In the genomic region with DNA sequence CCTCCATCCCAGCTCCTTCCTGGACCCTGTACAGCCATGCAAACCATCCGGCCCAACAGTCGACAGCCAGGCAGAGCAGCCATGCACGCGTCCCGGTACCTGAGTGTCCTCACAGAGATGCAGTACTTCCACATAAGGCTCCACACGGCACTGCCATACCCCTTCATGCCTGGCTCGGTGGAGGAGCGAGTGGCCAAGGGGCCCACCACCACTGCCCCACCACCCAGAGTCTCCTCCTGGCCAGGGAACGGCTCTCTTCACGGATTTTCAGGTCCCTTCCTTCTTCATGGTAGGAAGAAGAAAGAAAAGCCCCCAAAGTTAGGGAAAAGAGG, we compare ENCODE assay signal across 8 cellular contexts. TPM values are rescaled to one million over a fixed set of nuclear protein-coding genes. Genes with fewer than 3 reads are reported as not detected.
DNase-seq lines count a peak whose midpoint lies in the region; ATAC-seq and TF ChIP-seq lines count a peak whose summit lies in the region.

No MANE protein-coding gene starts in this region.

- H3K4me1 Mint-ChIP-seq in natural killer cell treated with Interleukin-12 subunit alpha and Interleukin-12 subunit beta and Interleukin-15 and Interleukin-18, amount 100 ng/mL, for 72 hours (ENCODE audit: low read depth in 2 of 2) = peaks cover 22 to 40% of the 10 kb centered on the region in 2 donors
- H3K4me1 Mint-ChIP-seq in natural killer cell = peaks cover 14 to 51% of the 10 kb centered on the region in 2 donors
- H3K4me1 Mint-ChIP-seq in central memory CD8-positive, alpha-beta T cell = peaks cover 7% of the 10 kb centered on the region
- H3K4me1 Mint-ChIP-seq in nephron = peaks cover 67% of the 10 kb centered on the region

- no peaks in the 10 kb centered on the region for H3K36me3 ChIP-seq in vagina

- H3K9me3 ChIP-seq in vagina = no peaks in the 10 kb centered on the region

- no peaks in the 10 kb centered on the region for H3K27me3 ChIP-seq in vagina

- no peaks in the 10 kb centered on the region for H3K27me3 Mint-ChIP-seq in natural killer cell treated with Interleukin-12 subunit alpha and Interleukin-12 subunit beta and Interleukin-15 and Interleukin-18, amount 100 ng/mL, for 72 hours
- no peaks in the 10 kb centered on the region for H3K27me3 Mint-ChIP-seq in natural killer cell (ENCODE audit: low read depth in 2 of 2)
- no peaks in the 10 kb centered on the region for H3K27me3 Mint-ChIP-seq in central memory CD8-positive, alpha-beta T cell
- H3K27me3 Mint-ChIP-seq in nephron (ENCODE audit: low read depth) = peaks cover 10% of the 10 kb centered on the region

- ATAC-seq in natural killer cell treated with Interleukin-12 subunit alpha and Interleukin-12 subunit beta and Interleukin-15 and Interleukin-18, amount 100 ng/mL, for 72 hours = no peak
- no peak for ATAC-seq in natural killer cell
- ATAC-seq in central memory CD8-positive, alpha-beta T cell (replicated peaks; ENCODE audit: extremely low read depth, poor library complexity, severe bottlenecking) = no peak
- ATAC-seq in GM18870 (IDR thresholded peaks at IDR 0.05; ENCODE audit: unreplicated experiment) = no peak

- H3K27ac ChIP-seq in vagina = peak overlapping the region; percentile 78

- DNase-seq in natural killer cell treated with Interleukin-12 subunit alpha and Interleukin-12 subunit beta and Interleukin-15 and Interleukin-18, amount 100 ng/mL, for 72 hours (ENCODE audit: low spot score) = peak; percentile 25
- no peak for DNase-seq in natural killer cell
- no peak for DNase-seq in central memory CD8-positive, alpha-beta T cell (ENCODE audit: low spot score in 2 of 2)
- no peak for DNase-seq in vagina (ENCODE audit: extremely low spot score in 2 of 2)
- no peak for DNase-seq in A172 (ENCODE audit: low spot score)
- no peak for DNase-seq in activated CD4-positive, alpha-beta T cell treated with anti-CD3 and anti-CD28 coated beads for 4 hours

- H3K36me3 Mint-ChIP-seq in natural killer cell treated with Interleukin-12 subunit alpha and Interleukin-12 subunit beta and Interleukin-15 and Interleukin-18, amount 100 ng/mL, for 72 hours = no peaks in the 10 kb centered on the region
- H3K36me3 Mint-ChIP-seq in natural killer cell (no peaks in the 10 kb centered on the region), nephron (ENCODE audit: low read depth) (no peaks in the 10 kb centered on the region)
- peaks cover 2% of the 10 kb centered on the region for H3K36me3 Mint-ChIP-seq in central memory CD8-positive, alpha-beta T cell (ENCODE audit: insufficient read depth)

- no peak for TF ChIP-seq CTCF in natural killer cell (IDR thresholded peaks at IDR 0.05)
- TF ChIP-seq CTCF in nephron (IDR thresholded peaks at IDR 0.05; ENCODE audit: unreplicated experiment in 3 of 3) = no peak
- TF ChIP-seq CTCF in vagina (IDR thresholded peaks at IDR 0.05) = no peak

- peaks cover 53% of the 10 kb centered on the region for H3K4me1 ChIP-seq in vagina

- peak overlapping the region in 1 of 2 donors; percentile 86 for H3K27ac Mint-ChIP-seq in natural killer cell treated with Interleukin-12 subunit alpha and Interleukin-12 subunit beta and Interleukin-15 and Interleukin-18, amount 100 ng/mL, for 72 hours
- H3K27ac Mint-ChIP-seq in natural killer cell = no peak overlapping the region
- no peak overlapping the region for H3K27ac Mint-ChIP-seq in central memory CD8-positive, alpha-beta T cell (ENCODE audit: low read depth)
- peak overlapping the region; percentile 20 to 65 (median 45) for H3K27ac Mint-ChIP-seq in nephron

- no peak overlapping the region for H3K4me3 Mint-ChIP-seq in natural killer cell treated with Interleukin-12 subunit alpha and Interleukin-12 subunit beta and Interleukin-15 and Interleukin-18, amount 100 ng/mL, for 72 hours
- H3K4me3 Mint-ChIP-seq in natural killer cell = no peak overlapping the region
- peak overlapping the region; percentile 45 for H3K4me3 Mint-ChIP-seq in central memory CD8-positive, alpha-beta T cell
- H3K4me3 Mint-ChIP-seq in nephron = peak overlapping the region; percentile 53 to 62 (median 62)

- H3K9me3 Mint-ChIP-seq in natural killer cell treated with Interleukin-12 subunit alpha and Interleukin-12 subunit beta and Interleukin-15 and Interleukin-18, amount 100 ng/mL, for 72 hours = peaks cover 6% of the 10 kb centered on the region
- H3K9me3 Mint-ChIP-seq in natural killer cell (no peaks in the 10 kb centered on the region), nephron (no peaks in the 10 kb centered on the region)
- H3K9me3 Mint-ChIP-seq in central memory CD8-positive, alpha-beta T cell = no peaks in the 10 kb centered on the region

- H3K4me3 ChIP-seq in vagina = peak overlapping the region; percentile 8 to 28

- intact Hi-C loops in natural killer cell (cut with micrococcal nuclease) = no loop called here
- intact Hi-C loops in vagina (cut with DNase I) = no loop called here

- no peak for TF ChIP-seq POLR2A in vagina (IDR thresholded peaks at IDR 0.05)

RNA-seq across cellular contexts. Expression of a gene that starts 51.3 kb away (rescaled TPM):
- 10 to 100 TPM; 93.7 to 95.8 TPM for total RNA-seq in natural killer cell treated with Interleukin-12 subunit alpha and Interleukin-12 subunit beta and Interleukin-15 and Interleukin-18, amount 100 ng/mL, for 72 hours
- total RNA-seq in natural killer cell (100 to 1,000 TPM; 124 to 189 (median 138) TPM), vagina (34.9 TPM)
- 22.5 and 25.8 TPM in 2 replicates for total RNA-seq in A172 (2014; rRNA removed; shearing (Covaris generic))

Comparison
In these comparisons a context has a peak if more than half of its experiments do, and no peak if none do; other contexts are left out.
1. H3K27ac Mint-ChIP-seq: peak in nephron (3 of 3); none in natural killer cell (0 of 2) and central memory CD8-positive, alpha-beta T cell (single experiment).
2. H3K4me3 Mint-ChIP-seq: peak in central memory CD8-positive, alpha-beta T cell (single experiment) and nephron (3 of 3); none in natural killer cell treated with Interleukin-12 subunit alpha and Interleukin-12 subunit beta and Interleukin-15 and Interleukin-18, amount 100 ng/mL, for 72 hours (single experiment) and natural killer cell (single experiment).